30 cellular contexts compared by ENCODE assay signal in the genomic region with DNA sequence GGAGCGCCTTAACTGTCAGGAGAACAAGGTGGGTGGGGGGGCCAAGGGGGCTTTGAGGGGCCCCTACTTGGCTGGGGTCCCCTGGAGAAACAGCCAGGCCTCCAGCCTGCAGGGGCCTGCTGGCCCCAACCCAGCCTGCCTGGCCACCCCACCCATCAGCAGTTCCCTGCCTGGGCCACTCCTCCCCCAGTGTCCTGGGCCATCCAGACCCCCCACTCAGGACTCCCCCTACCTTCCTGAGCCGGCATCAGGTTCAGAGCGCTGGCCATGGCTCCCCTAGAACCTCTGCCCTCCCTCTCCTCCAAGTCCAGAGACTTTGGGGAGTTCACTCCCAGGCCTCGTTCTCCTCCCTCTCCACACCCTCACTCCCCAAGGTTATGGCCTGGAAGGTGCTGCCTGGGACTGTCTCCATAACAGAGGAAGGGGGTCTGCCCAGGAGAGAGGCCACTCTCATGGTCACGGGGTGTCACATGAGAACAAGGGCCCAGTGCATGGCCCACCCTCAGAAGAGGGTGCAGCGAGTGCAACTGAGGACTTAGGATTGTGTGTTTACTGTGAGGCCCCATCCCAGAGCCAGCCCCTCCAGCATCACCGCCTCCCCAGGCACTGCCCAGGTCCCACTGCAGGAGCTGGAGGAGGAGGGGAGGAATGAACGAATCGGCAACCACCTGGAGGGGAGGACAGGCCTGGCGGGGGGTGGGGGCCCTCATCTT. TPM values are rescaled to one million over a fixed set of nuclear protein-coding genes. Genes with fewer than 3 reads are reported as not detected.
"Had no signal": no experiment of that assay in that cellular context is flagged by ENCODE, and none has a peak within 500 bp of the region (broad histone marks: within the 10 kb centered on the region; RNA-seq: fewer than 3 reads in every experiment).

No MANE protein-coding gene starts in this region.

- H3K4me2 ChIP-seq: neural progenitor cell had no signal

- H3K27me3 ChIP-seq: breast epithelium, heart left ventricle, neural progenitor cell, right lobe of liver, testis, uterus had no signal

- H3K4me3 ChIP-seq: breast epithelium, heart left ventricle, lower lobe of right lung, neural progenitor cell, right lobe of liver, testis, uterus had no signal

- H3K27ac ChIP-seq: breast epithelium, heart left ventricle, lower lobe of right lung, neural progenitor cell, right lobe of liver, testis, uterus had no signal

- H3K36me3 ChIP-seq: breast epithelium, neural progenitor cell, uterus had no signal

- H3K9ac ChIP-seq: neural progenitor cell had no signal

- H3K9me3 ChIP-seq: breast epithelium, heart left ventricle, lower lobe of right lung, right lobe of liver, testis, uterus had no signal

- DNase-seq: activated B cell treated with CpG ODN at 0.5 μM for 24 hours; activated CD4-positive, alpha-beta T cell treated with anti-CD3 and anti-CD28 coated beads, Interleukin-2, amount 50 U/mL, for 1 hour; activated CD8-positive, alpha-beta T cell treated with anti-CD3 and anti-CD28 coated beads for 36 hours; activated gamma-delta T cell treated with Interleukin-2 at 50 U/mL for 16 hours; activated naive CD4-positive, alpha-beta T cell treated with anti-CD3 and anti-CD28 coated beads, Interleukin-2, amount 50 U/mL, for 16 hours; activated T-cell treated with anti-CD3 and anti-CD28 coated beads, Interleukin-2, amount 50 U/mL, for 4 hours; endodermal cell; foreskin fibroblast; heart left ventricle; hypothalamus; immature natural killer cell; lower lobe of right lung; mesenchymal stem cell; natural killer cell; stimulated activated CD4-positive, alpha-beta T cell treated with anti-CD3 and anti-CD28 coated beads, Interleukin-12 subunit alpha, Interleukin-12 subunit beta, amount 100 ng/mL, for 4 hours; stimulated activated CD4-positive, alpha-beta T cell treated with anti-CD3 and anti-CD28 coated beads, Interleukin-4, amount 100 ng/mL, for 1 hour; stimulated activated naive CD8-positive, alpha-beta T cell treated with anti-CD3 and anti-CD28 coated beads, Interleukin-15, Interleukin-2, amounts not matched to agents 100 U/mL and 50 U/mL, for 24 hours; testis; trophoblast cell; uterus had no signal

RNA-seq across cellular contexts. Expression of a gene that starts 6.0 kb away (rescaled TPM):
- total RNA-seq: skeletal muscle tissue had no signal

RNA-seq across cellular contexts. Expression of a gene that starts 48.2 kb away (rescaled TPM):
- total RNA-seq: activated B cell treated with CpG ODN at 0.5 μM for 24 hours; activated CD8-positive, alpha-beta T cell treated with anti-CD3 and anti-CD28 coated beads for 36 hours; activated T-cell treated with anti-CD3 and anti-CD28 coated beads, Interleukin-2, amount 50 U/mL, for 4 hours; activated T-helper 17 cell treated with anti-CD3 and anti-CD28 coated beads, Interleukin-2, amount 50 U/mL, for 72 hours; breast epithelium; endodermal cell; esophagus mucosa; heart left ventricle; kidney epithelial cell; left lobe of liver; lower lobe of right lung; mononuclear cell; natural killer cell; omental fat pad; right lobe of liver; skeletal muscle tissue; uterus had no signal
- polyA plus RNA-seq: heart left ventricle, immature natural killer cell had no signal
